8 cellular contexts compared by ENCODE assay signal in genomic region chr15:80615361-80615736, GRCh38.
"Had no signal": no experiment of that assay in that cellular context is flagged by ENCODE, and none has a peak within 500 bp of the region (broad histone marks: within the 10 kb centered on the region; RNA-seq: fewer than 3 reads in every experiment).

No MANE protein-coding gene starts in this region.

- H3K4me1 ChIP-seq: ascending aorta, neural progenitor cell had no signal

- H3K27me3 ChIP-seq: ascending aorta, neural progenitor cell, ovary, tibial artery had no signal

- DNase-seq: activated CD4-positive, alpha-beta T cell treated with anti-CD3 and anti-CD28 coated beads, Interleukin-2, amount 10 ng/mL, durations not matched to agents 7 days and 5 days; islet precursor cell; stimulated activated CD4-positive, alpha-beta T cell treated with anti-CD3 and anti-CD28 coated beads, Interleukin-12 subunit alpha, Interleukin-12 subunit beta, amount 100 ng/mL, for 4 hours; stimulated activated naive B cell treated with anti-CD40 and anti-IgM and Interleukin-4, amounts not matched to agents 10 μg/mL and 1 μg/mL and 100 μg/mL, for 72 hours; tibial artery had no signal

- H3K4me1 Mint-ChIP-seq: activated CD4-positive, alpha-beta T cell treated with anti-CD3 and anti-CD28 coated beads, Interleukin-2, amount 10 ng/mL, durations not matched to agents 7 days and 5 days; stimulated activated naive B cell treated with anti-CD40 and anti-IgM and Interleukin-4, amounts not matched to agents 10 μg/mL and 1 μg/mL and 100 μg/mL, for 72 hours had no signal

- H3K9me3 Mint-ChIP-seq: activated CD4-positive, alpha-beta T cell treated with anti-CD3 and anti-CD28 coated beads, Interleukin-2, amount 10 ng/mL, durations not matched to agents 7 days and 5 days; neural progenitor cell had no signal

- H3K4me3 Mint-ChIP-seq: activated CD4-positive, alpha-beta T cell treated with anti-CD3 and anti-CD28 coated beads, Interleukin-2, amount 10 ng/mL, durations not matched to agents 7 days and 5 days; neural progenitor cell; stimulated activated naive B cell treated with anti-CD40 and anti-IgM and Interleukin-4, amounts not matched to agents 10 μg/mL and 1 μg/mL and 100 μg/mL, for 72 hours had no signal

- H3K27ac Mint-ChIP-seq: activated CD4-positive, alpha-beta T cell treated with anti-CD3 and anti-CD28 coated beads, Interleukin-2, amount 10 ng/mL, durations not matched to agents 7 days and 5 days; stimulated activated naive B cell treated with anti-CD40 and anti-IgM and Interleukin-4, amounts not matched to agents 10 μg/mL and 1 μg/mL and 100 μg/mL, for 72 hours had no signal

- H3K9me3 ChIP-seq: ascending aorta, ovary, tibial artery had no signal

- H3K36me3 Mint-ChIP-seq: neural progenitor cell; stimulated activated naive B cell treated with anti-CD40 and anti-IgM and Interleukin-4, amounts not matched to agents 10 μg/mL and 1 μg/mL and 100 μg/mL, for 72 hours had no signal

- H3K36me3 ChIP-seq: ascending aorta, neural progenitor cell, ovary, tibial artery had no signal

- H3K4me3 ChIP-seq: ascending aorta, neural progenitor cell, ovary, tibial artery had no signal

- H3K27ac ChIP-seq: ascending aorta, neural progenitor cell, ovary, tibial artery had no signal

- ATAC-seq: stimulated activated naive B cell treated with anti-CD40 and anti-IgM and Interleukin-4, amounts not matched to agents 10 μg/mL and 1 μg/mL and 100 μg/mL, for 72 hours had no signal
